8 cellular contexts compared by ENCODE assay signal in the genomic region with DNA sequence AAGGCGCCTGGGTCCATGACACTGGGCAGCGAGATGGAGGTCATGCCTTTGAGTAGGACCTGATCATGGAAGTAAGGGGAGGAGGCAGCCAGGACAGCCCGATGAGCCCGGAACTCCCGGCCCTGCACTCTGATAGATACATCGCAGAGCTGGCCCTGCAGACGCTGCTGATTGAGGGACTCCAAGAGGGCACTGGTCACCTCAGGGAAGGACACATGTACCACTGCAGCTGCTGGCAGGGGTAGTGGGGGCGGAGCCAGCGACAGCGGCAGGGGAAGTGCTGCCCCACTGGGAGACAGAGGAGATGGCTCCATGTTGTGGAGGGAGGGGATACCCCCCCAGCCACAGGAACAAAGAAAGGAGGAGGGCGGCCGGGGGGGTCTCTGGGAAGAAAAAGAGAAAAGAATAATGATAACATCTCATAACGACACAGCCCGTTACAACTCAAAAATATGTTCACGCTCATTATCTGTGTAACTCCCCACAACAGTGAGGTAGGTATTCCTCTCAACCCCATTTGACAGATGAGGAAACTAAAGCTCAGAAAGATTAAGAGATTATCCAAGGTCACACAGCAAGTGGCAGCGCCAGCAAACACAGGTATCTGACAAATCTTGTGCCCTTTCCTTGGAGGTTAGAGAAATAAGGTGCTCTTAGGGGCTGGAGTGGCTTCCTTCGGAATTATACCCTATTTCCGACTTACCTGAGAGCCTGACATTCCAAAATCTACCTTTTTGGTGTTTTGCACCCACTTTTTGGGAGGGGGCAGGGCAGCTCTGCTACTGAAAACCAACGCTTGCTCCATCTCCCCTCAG. TPM values are rescaled to one million over a fixed set of nuclear protein-coding genes. Genes with fewer than 3 reads are reported as not detected.
DNase-seq lines count a peak whose midpoint lies in the region; ATAC-seq and TF ChIP-seq lines count a peak whose summit lies in the region.

No MANE protein-coding gene starts in this region.

- no peak for DNase-seq in A673 (ENCODE audit: low spot score)
- DNase-seq in mammary epithelial cell: no peak
- DNase-seq in mucosa of descending colon: peak; percentile 37 to 76 (median 54)
- no peak for DNase-seq in cerebellar cortex (ENCODE audit: low spot score)
- DNase-seq in stimulated activated CD8-positive, alpha-beta memory T cell treated with anti-CD3 and anti-CD28 coated beads, Interleukin-4, amount 100 ng/mL, for 48 hours: no peak
- DNase-seq in NCI-H345 (lab: John Stamatoyannopoulos, UW): no peak
- DNase-seq in OCI-M2 (lab: John Stamatoyannopoulos, UW; ENCODE audit: unreplicated experiment): no peak

- H3K27me3 ChIP-seq in A673 (replicated peaks; ENCODE audit: insufficient read depth, low read depth, low read length, poor library complexity) (no peaks in the 10 kb centered on the region), KMS-11 (ENCODE audit: insufficient read depth, low read depth) (no peaks in the 10 kb centered on the region), mammary epithelial cell (ENCODE audit: insufficient read depth, low read length) (no peaks in the 10 kb centered on the region)

- H3K36me3 ChIP-seq in A673 (ENCODE audit: insufficient read depth, low read length, poor library complexity, severe bottlenecking) (peaks cover 35% of the 10 kb centered on the region), KMS-11 (ENCODE audit: insufficient read depth) (no peaks in the 10 kb centered on the region; the same call in 1 of the 2 replicates), mammary epithelial cell (ENCODE audit: insufficient read depth, low read length) (peaks cover 12% of the 10 kb centered on the region), mucosa of descending colon (ENCODE audit: low read depth) (no peaks in the 10 kb centered on the region)

- dilution Hi-C loops in mammary epithelial cell (cut with HindIII; ENCODE audit: low sequenced_read_pairs): loop anchor here (5.0 kb wide), 2 partner anchors 65 to 95 kb away; a partner anchor contains a TSS

- CTCF ChIA-PET in A673 (lab: Charles Lee) (interaction anchor here (0.6 to 1.6 kb wide), 3 partner anchors 17 to 155 kb away, joined by 3 to 22 read pairs (median 4); no protein-coding TSS in a partner anchor), mammary epithelial cell (lab: Charles Lee; ENCODE audit: low non-redundant PET) (interaction anchor here (0.7 kb wide), 1 partner anchor 445 kb away, joined by 6 read pairs; no protein-coding TSS in a partner anchor)

- H4K20me1 ChIP-seq in KMS-11 (ENCODE audit: insufficient read depth): no peaks in the 10 kb centered on the region
- H4K20me1 ChIP-seq in mammary epithelial cell (ENCODE audit: insufficient read depth, low read length): no peaks in the 10 kb centered on the region

- intact Hi-C loops in A673 (cut with micrococcal nuclease; ENCODE audit: unreplicated experiment) (loop anchor here (5.0 to 10.0 kb wide), 2 partner anchors 75 to 98 kb away; a partner anchor contains a TSS), mammary epithelial cell (cut with micrococcal nuclease) (no loop called here), mucosa of descending colon (cut with DNase I, micrococcal nuclease) (no loop called here)

- POLR2A ChIA-PET in A673 (lab: Charles Lee; ENCODE audit: low non-redundant PET): interaction anchor here (0.7 to 1.4 kb wide), 2 partner anchors 9 to 17 kb away, joined by 4 to 7 read pairs; no protein-coding TSS in a partner anchor

- H3K79me2 ChIP-seq in KMS-11 (ENCODE audit: insufficient read depth, low read depth) (peaks cover 25% of the 10 kb centered on the region; the same call in 1 of the 2 replicates), mammary epithelial cell (ENCODE audit: insufficient read depth, low read length) (peaks cover 60% of the 10 kb centered on the region)

- in situ Hi-C loops in mammary epithelial cell (cut with MboI; ENCODE audit: low sequenced_read_pairs in 2 of 2): no loop called here

- peaks cover 40% of the 10 kb centered on the region for H3K4me1 ChIP-seq in A673 (ENCODE audit: insufficient read depth, low read length, poor library complexity, severe bottlenecking)
- H3K4me1 ChIP-seq in KMS-11 (ENCODE audit: low read depth, poor library complexity, severe bottlenecking): peaks cover 39% of the 10 kb centered on the region
- peaks cover 55% of the 10 kb centered on the region for H3K4me1 ChIP-seq in mammary epithelial cell (ENCODE audit: insufficient read depth, low read length)
- H3K4me1 ChIP-seq in mucosa of descending colon (ENCODE audit: low read depth): peaks cover 38% of the 10 kb centered on the region

- H3K27ac ChIP-seq in A673 (ENCODE audit: low read depth, low read length, poor library complexity, severe bottlenecking) (peak overlapping the region; percentile 18), KMS-11 (no peak overlapping the region), mammary epithelial cell (ENCODE audit: insufficient read depth, low read depth, low read length) (no peak overlapping the region)

- peak overlapping the region; percentile 55 for H3K4me3 ChIP-seq in A673 (ENCODE audit: low read depth, low read length, poor library complexity, severe bottlenecking)
- no peak overlapping the region for H3K4me3 ChIP-seq in KMS-11 (IDR thresholded peaks at IDR 0.05; ENCODE audit: insufficient read depth, low read depth, low read length)
- H3K4me3 ChIP-seq in mammary epithelial cell (replicated peaks in 1 of 3; ENCODE audit: insufficient read depth in 1 of 3, low read depth in 2 of 3, low read length in 3 of 3): peak overlapping the region; percentile 42 to 47 (median 45)
- peak overlapping the region; percentile 19 for H3K4me3 ChIP-seq in mucosa of descending colon

- no peak overlapping the region for H3K9ac ChIP-seq in KMS-11
- no peak overlapping the region for H3K9ac ChIP-seq in mammary epithelial cell (ENCODE audit: insufficient read depth, low read length)

- TF ChIP-seq CTCF in A673 (conservative IDR thresholded peaks at IDR 0.05; ENCODE audit: low read depth, low read length) (no peak), KMS-11 (conservative IDR thresholded peaks at IDR 0.05; ENCODE audit: low read depth, low read length) (no peak), mammary epithelial cell (conservative IDR thresholded peaks at IDR 0.05 in 1 of 2, IDR thresholded peaks at IDR 0.05 in 1 of 2; ENCODE audit: extremely low read depth in 1 of 2, insufficient read depth in 1 of 2, low read depth in 1 of 2, low read length in 2 of 2) (no peak), mucosa of descending colon (IDR thresholded peaks at IDR 0.05) (no peak)

- BruUV-seq in A673 (replicated peaks; lab: Mats Ljungman, UMichigan) (no TSS peak), mammary epithelial cell (replicated peaks; lab: Mats Ljungman, UMichigan) (no TSS peak)

- ATAC-seq in mucosa of descending colon: no peak

- H3K9me3 ChIP-seq in A673 (ENCODE audit: low read depth, low read length, poor library complexity, severe bottlenecking) (no peaks in the 10 kb centered on the region), mammary epithelial cell (replicated peaks; ENCODE audit: insufficient read depth, low read length) (no peaks in the 10 kb centered on the region), mucosa of descending colon (no peaks in the 10 kb centered on the region)

- H2AFZ ChIP-seq in KMS-11 (ENCODE audit: low read depth): no peak overlapping the region
- no peak overlapping the region for H2AFZ ChIP-seq in mammary epithelial cell (ENCODE audit: low read depth, low read length)

- WGBS in mammary epithelial cell (ENCODE audit: low coverage, missing lambda C conversion rate): 67% methylated on average over 16 of the region's 19 CpGs

- peak overlapping the region; percentile 45; the same call in 1 of the 2 replicates for H3K4me2 ChIP-seq in KMS-11
- H3K4me2 ChIP-seq in mammary epithelial cell (ENCODE audit: insufficient read depth, low read depth, low read length): peak overlapping the region; percentile 49

RNA-seq across cellular contexts. Expression of a gene that starts 0.7 kb away (rescaled TPM):
- 11.3 and 13.2 TPM in 2 replicates for total RNA-seq in A673 (2021)
- total RNA-seq in mammary epithelial cell: 10 to 100 TPM; 11.5 to 16.3 TPM
- polyA plus RNA-seq in mammary epithelial cell: 6.5 TPM
- 9.5 TPM for polyA minus RNA-seq in mammary epithelial cell
- total RNA-seq in mucosa of descending colon: 10 to 100 TPM; 18.5 to 23.7 (median 20.1) TPM

RNA-seq across cellular contexts. Expression of a gene that starts 2.9 kb away (rescaled TPM):
- total RNA-seq in A673 (2021) (83.2 and 87.8 TPM in 2 replicates), mammary epithelial cell (100 to 1,000 TPM; 117 to 119 TPM), mucosa of descending colon (100 to 1,000 TPM; 179 to 321 (median 258) TPM)
- polyA plus RNA-seq in mammary epithelial cell: 71.4 TPM
- polyA minus RNA-seq in mammary epithelial cell: 60.7 TPM

RNA-seq across cellular contexts. Expression of a gene that starts 5.9 kb away (rescaled TPM):
- total RNA-seq in A673 (2021) (87.1 and 90.1 TPM in 2 replicates), mammary epithelial cell (10 to 100 TPM; 35.0 to 49.3 TPM), mucosa of descending colon (10 to 100 TPM; 34.7 to 46.1 (median 39.7) TPM)
- polyA plus RNA-seq in mammary epithelial cell: 25.9 TPM
- polyA minus RNA-seq in mammary epithelial cell: 80.0 TPM

RNA-seq across cellular contexts. Expression of a gene that starts 18.1 kb away (rescaled TPM):
- total RNA-seq in A673 (2021): 48.8 and 50.4 TPM in 2 replicates
- total RNA-seq in mammary epithelial cell: 10 to 100 TPM; 22.0 to 47.0 TPM
- 34.0 TPM for polyA plus RNA-seq in mammary epithelial cell
- polyA minus RNA-seq in mammary epithelial cell: 23.3 TPM
- total RNA-seq in mucosa of descending colon: 10 to 100 TPM; 26.4 to 64.6 (median 38.9) TPM

RNA-seq across cellular contexts. Expression of a gene that starts 27.4 kb away (rescaled TPM):
- 70.0 and 83.4 TPM in 2 replicates for total RNA-seq in A673 (2021)
- total RNA-seq in mammary epithelial cell: 10 to 100 TPM; 15.2 to 59.2 TPM
- 45.0 TPM for polyA plus RNA-seq in mammary epithelial cell
- 37.5 TPM for polyA minus RNA-seq in mammary epithelial cell
- total RNA-seq in mucosa of descending colon: 10 to 100 TPM; 37.9 to 50.1 (median 40.2) TPM

Comparison
In these comparisons a context has a peak if more than half of its experiments do, and no peak if none do; other contexts are left out.
1. DNase-seq: peak in mucosa of descending colon (3 of 3); none in A673 (single experiment), mammary epithelial cell (single experiment), cerebellar cortex (single experiment), stimulated activated CD8-positive, alpha-beta memory T cell treated with anti-CD3 and anti-CD28 coated beads, Interleukin-4, amount 100 ng/mL, for 48 hours (single experiment), NCI-H345 (single experiment) and OCI-M2 (single experiment).